In the genomic region with DNA sequence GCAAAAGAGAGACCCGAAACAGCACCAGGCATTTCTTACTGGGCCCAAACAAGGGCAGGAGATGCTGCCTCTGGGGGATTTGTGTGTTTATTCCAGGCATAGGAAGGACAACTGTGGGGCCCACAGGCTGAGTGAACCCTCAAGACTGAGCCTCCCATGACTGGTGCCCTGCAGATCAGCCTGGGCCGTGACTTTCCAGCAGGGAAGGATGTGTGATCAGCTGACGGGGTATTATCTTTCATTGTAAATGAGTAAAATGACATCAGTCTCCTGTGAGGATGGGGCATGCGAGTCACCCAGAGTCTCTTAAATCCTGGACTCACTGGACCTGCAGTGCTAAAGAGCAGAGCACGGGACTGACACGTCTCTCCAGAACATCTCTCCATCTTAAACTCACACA, we compare ENCODE assay signal across 15 cellular contexts. TPM values are rescaled to one million over a fixed set of nuclear protein-coding genes. Genes with fewer than 3 reads are reported as not detected.
DNase-seq lines count a peak whose midpoint lies in the region; ATAC-seq and TF ChIP-seq lines count a peak whose summit lies in the region.
"Had no signal": no experiment of that assay in that cellular context is flagged by ENCODE, and none has a peak within 500 bp of the region (broad histone marks: within the 10 kb centered on the region; RNA-seq: fewer than 3 reads in every experiment).

No MANE protein-coding gene starts in this region.

- H3K27me3 Mint-ChIP-seq in type B pancreatic cell (peaks cover 4% of the 10 kb centered on the region), MCF 10A (ENCODE audit: insufficient read depth, unreplicated experiment) (no peaks in the 10 kb centered on the region)

- no peak for ATAC-seq in Right ventricle myocardium superior (ENCODE audit: poor library complexity)
- ATAC-seq in Right ventricle myocardium inferior: no peak
- ATAC-seq in HG02678 (IDR thresholded peaks at IDR 0.05; ENCODE audit: unreplicated experiment): no peak
- ATAC-seq: stimulated activated memory B cell treated with anti-CD40 and anti-IgM and Interleukin-4, amounts not matched to agents 10 μg/mL and 1 μg/mL and 100 μg/mL, for 72 hours had no signal

- intact Hi-C loops in Right ventricle myocardium superior (cut with DNase I) (no loop called here), Right ventricle myocardium inferior (cut with DNase I) (no loop called here), MCF 10A (cut with micrococcal nuclease) (no loop called here)

- in situ Hi-C loops in SK-MEL-5 (cut with HindIII; ENCODE audit: low pct_unique_long_range_greater_than_20kb, low sequenced_read_pairs): no loop called here

- H3K9me3 Mint-ChIP-seq in type B pancreatic cell (no peaks in the 10 kb centered on the region), MCF 10A (ENCODE audit: unreplicated experiment) (no peaks in the 10 kb centered on the region)
- H3K9me3 Mint-ChIP-seq: naive B cell; stimulated activated memory B cell treated with anti-CD40 and anti-IgM and Interleukin-4, amounts not matched to agents 10 μg/mL and 1 μg/mL and 100 μg/mL, for 72 hours had no signal

- no TSS peak for BruUV-seq in MCF 10A (replicated peaks; lab: Mats Ljungman, UMichigan)

- CTCF ChIA-PET in MCF 10A (lab: Yijun Ruan, JAX): no interaction called here

- POLR2A ChIA-PET in MCF 10A (lab: Yijun Ruan, JAX): no interaction called here

- H3K36me3 Mint-ChIP-seq in type B pancreatic cell (no peaks in the 10 kb centered on the region), MCF 10A (ENCODE audit: insufficient read depth, unreplicated experiment) (no peaks in the 10 kb centered on the region)
- H3K36me3 Mint-ChIP-seq: naive B cell; stimulated activated memory B cell treated with anti-CD40 and anti-IgM and Interleukin-4, amounts not matched to agents 10 μg/mL and 1 μg/mL and 100 μg/mL, for 72 hours had no signal

- no peak for TF ChIP-seq CTCF in type B pancreatic cell (conservative IDR thresholded peaks at IDR 0.05)
- TF ChIP-seq CTCF in MCF 10A (IDR thresholded peaks at IDR 0.05; ENCODE audit: unreplicated experiment): no peak

- H3K27ac Mint-ChIP-seq in type B pancreatic cell (peak overlapping the region; percentile 37), MCF 10A (ENCODE audit: low read depth, unreplicated experiment) (no peak overlapping the region)
- H3K27ac Mint-ChIP-seq: stimulated activated memory B cell treated with anti-CD40 and anti-IgM and Interleukin-4, amounts not matched to agents 10 μg/mL and 1 μg/mL and 100 μg/mL, for 72 hours had no signal

- H3K4me1 Mint-ChIP-seq in type B pancreatic cell (ENCODE audit: unreplicated experiment) (peaks cover 26% of the 10 kb centered on the region), MCF 10A (ENCODE audit: insufficient read depth, unreplicated experiment) (peaks cover 6% of the 10 kb centered on the region)

- DNase-seq in Right ventricle myocardium superior (peak; percentile 28), Right ventricle myocardium inferior (ENCODE audit: missing footprints) (no peak), SK-MEL-5 (ENCODE audit: low read depth, low spot score) (peak; percentile 24), glomerular visceral epithelial cell (ENCODE audit: extremely low spot score) (peak; percentile 65), type B pancreatic cell (ENCODE audit: extremely low spot score, unreplicated experiment) (no peak), putamen (ENCODE audit: low spot score) (no peak), MCF 10A (ENCODE audit: unreplicated experiment) (no peak)
- DNase-seq: activated CD4-positive, alpha-beta T cell treated with anti-CD3 and anti-CD28 coated beads, Interleukin-2, amount 50 U/mL, for 1 hour; dorsolateral prefrontal cortex; GDM1; KG1; naive B cell; NCI-H345 had no signal

- peak overlapping the region; percentile 44 for H3K4me3 Mint-ChIP-seq in type B pancreatic cell
- H3K4me3 Mint-ChIP-seq in MCF 10A (ENCODE audit: unreplicated experiment): no peak overlapping the region
- H3K4me3 Mint-ChIP-seq: stimulated activated memory B cell treated with anti-CD40 and anti-IgM and Interleukin-4, amounts not matched to agents 10 μg/mL and 1 μg/mL and 100 μg/mL, for 72 hours had no signal

RNA-seq across cellular contexts. Expression of gene TEAD3, which starts 3.9 kb away (rescaled TPM):
- 25.4 TPM for total RNA-seq in Right ventricle myocardium superior
- 32.2 TPM for total RNA-seq in Right ventricle myocardium inferior
- total RNA-seq in SK-MEL-5 (2014; rRNA removed; shearing (Covaris generic)): 1.8 and 2.7 TPM in 2 replicates
- 8.0 and 11.1 TPM in 2 replicates for polyA plus RNA-seq in SK-MEL-5 (2015; cell fraction: cytosol; rRNA removed)
- 10.9 and 16.5 TPM in 2 replicates for polyA plus RNA-seq in SK-MEL-5 (2015; cell fraction: nucleus; rRNA removed)
- 49.8 and 109 TPM in 2 replicates for total RNA-seq in type B pancreatic cell (ENCODE audit: low replicate concordance)
- 11.1 and 13.3 TPM in 2 replicates for total RNA-seq in MCF 10A (2022)

RNA-seq across cellular contexts. Expression of gene TULP1, which starts 11.9 kb away (rescaled TPM):
- total RNA-seq in Right ventricle myocardium superior (not detected), Right ventricle myocardium inferior (not detected), type B pancreatic cell (ENCODE audit: low replicate concordance) (0.14 TPM in 1 of 2 replicates, not detected in the other), MCF 10A (2022) (not detected in 2 replicates)
- not detected in 2 replicates for total RNA-seq in SK-MEL-5 (2014; rRNA removed; shearing (Covaris generic))
- not detected in 2 replicates for polyA plus RNA-seq in SK-MEL-5 (2015; cell fraction: cytosol; rRNA removed)
- not detected in 2 replicates for polyA plus RNA-seq in SK-MEL-5 (2015; cell fraction: nucleus; rRNA removed)

RNA-seq across cellular contexts. Expression of gene RPL10A, which starts 32.6 kb away (rescaled TPM):
- total RNA-seq in Right ventricle myocardium superior (535 TPM), Right ventricle myocardium inferior (606 TPM), type B pancreatic cell (ENCODE audit: low replicate concordance) (1,788 and 1,808 TPM in 2 replicates), MCF 10A (2022) (2,403 and 2,457 TPM in 2 replicates)
- 1,839 and 1,991 TPM in 2 replicates for total RNA-seq in SK-MEL-5 (2014; rRNA removed; shearing (Covaris generic))
- 1,067 and 1,202 TPM in 2 replicates for polyA plus RNA-seq in SK-MEL-5 (2015; cell fraction: cytosol; rRNA removed)
- polyA plus RNA-seq in SK-MEL-5 (2015; cell fraction: nucleus; rRNA removed): 1,054 and 1,139 TPM in 2 replicates

RNA-seq across cellular contexts. Expression of gene FANCE, which starts 48.6 kb away (rescaled TPM):
- total RNA-seq in Right ventricle myocardium superior (3.4 TPM), Right ventricle myocardium inferior (4.1 TPM), type B pancreatic cell (ENCODE audit: low replicate concordance) (11.6 and 12.8 TPM in 2 replicates), MCF 10A (2022) (12.3 and 13.3 TPM in 2 replicates)
- total RNA-seq in SK-MEL-5 (2014; rRNA removed; shearing (Covaris generic)): 9.6 and 9.9 TPM in 2 replicates
- polyA plus RNA-seq in SK-MEL-5 (2015; cell fraction: cytosol; rRNA removed): 10.3 and 13.7 TPM in 2 replicates
- 5.1 and 7.2 TPM in 2 replicates for polyA plus RNA-seq in SK-MEL-5 (2015; cell fraction: nucleus; rRNA removed)

Comparison
In these comparisons a context has a peak if more than half of its experiments do, and no peak if none do; other contexts are left out.
1. DNase-seq: peak in Right ventricle myocardium superior (single experiment), SK-MEL-5 (single experiment) and glomerular visceral epithelial cell (single experiment); none in Right ventricle myocardium inferior (single experiment), type B pancreatic cell (single experiment), putamen (single experiment) and MCF 10A (single experiment).